Comparison of ENCODE assay signal across 8 cellular contexts in the genomic region with DNA sequence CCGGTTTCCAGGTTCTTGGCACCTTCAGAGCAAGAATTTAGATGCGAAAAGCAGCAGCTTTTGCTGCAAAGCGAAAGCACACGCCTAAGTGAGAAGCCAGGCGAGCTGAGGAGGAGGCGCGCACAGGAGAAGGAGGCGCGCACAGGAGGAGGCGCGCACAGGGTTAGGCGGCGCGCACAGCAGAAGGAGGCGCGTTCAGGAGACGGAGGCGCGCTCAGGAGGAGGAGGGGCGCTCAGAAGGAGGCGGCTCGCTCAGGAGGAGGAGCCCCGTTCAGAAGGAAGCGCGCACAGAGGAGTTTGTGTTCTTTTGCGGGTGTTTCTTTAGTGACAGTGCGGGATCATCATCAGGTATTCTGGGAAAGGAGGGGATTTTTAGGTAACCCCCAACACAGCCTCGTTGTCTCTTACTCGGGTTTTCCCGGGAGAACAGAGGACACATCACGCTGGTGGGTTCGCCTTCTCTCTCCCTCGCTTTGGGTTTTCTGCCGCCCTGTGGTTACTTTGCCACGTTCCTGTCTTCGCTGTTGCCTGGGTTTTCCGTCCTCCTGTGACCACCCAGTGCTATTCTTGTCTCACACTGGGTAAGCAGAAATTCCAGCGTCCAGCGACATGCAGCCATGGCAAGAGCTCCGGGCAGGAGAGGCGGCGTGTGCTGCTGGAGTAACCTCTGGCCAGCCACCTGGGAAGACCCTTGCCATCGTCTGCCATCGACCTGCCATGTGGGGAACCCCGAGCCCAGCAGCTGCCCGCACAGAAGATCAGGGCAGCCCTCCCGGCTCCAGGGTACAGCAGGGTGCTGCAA. TPM values are rescaled to one million over a fixed set of nuclear protein-coding genes. Genes with fewer than 3 reads are reported as not detected.
DNase-seq lines count a peak whose midpoint lies in the region; ATAC-seq, FAIRE-seq and TF ChIP-seq lines count a peak whose summit lies in the region.

No MANE protein-coding gene starts in this region.

- H3K79me2 ChIP-seq in astrocyte (ENCODE audit: insufficient read depth, low read length) = no peaks in the 10 kb centered on the region

- H3K9me3 ChIP-seq in astrocyte (ENCODE audit: insufficient read depth, low read depth, low read length) = no peaks in the 10 kb centered on the region

- peak overlapping the region; percentile 69 for H3K27ac Mint-ChIP-seq in T-helper 1 cell treated with Interleukin-12 subunit alpha and Interleukin-12 subunit beta and Interleukin-4 antibody, amounts not matched to agents 30 μg/mL and 1 μg/mL, for 36 hours
- H3K27ac Mint-ChIP-seq in astrocyte (ENCODE audit: unreplicated experiment) = no peak overlapping the region

- H3K27me3 Mint-ChIP-seq in T-helper 1 cell treated with Interleukin-12 subunit alpha and Interleukin-12 subunit beta and Interleukin-4 antibody, amounts not matched to agents 30 μg/mL and 1 μg/mL, for 36 hours (ENCODE audit: low read depth) = no peaks in the 10 kb centered on the region
- H3K27me3 Mint-ChIP-seq in astrocyte (ENCODE audit: low read depth, unreplicated experiment) = no peaks in the 10 kb centered on the region

- peaks cover 12% of the 10 kb centered on the region for H3K4me1 Mint-ChIP-seq in T-helper 1 cell treated with Interleukin-12 subunit alpha and Interleukin-12 subunit beta and Interleukin-4 antibody, amounts not matched to agents 30 μg/mL and 1 μg/mL, for 36 hours (ENCODE audit: low read depth)
- peaks cover 4% of the 10 kb centered on the region for H3K4me1 Mint-ChIP-seq in astrocyte (ENCODE audit: low read depth, unreplicated experiment)

- peak overlapping the region; percentile 87 for H3K4me2 ChIP-seq in astrocyte (ENCODE audit: low read length)

- peaks cover 9% of the 10 kb centered on the region for H3K36me3 ChIP-seq in astrocyte (ENCODE audit: insufficient read depth, low read length)

- no peaks in the 10 kb centered on the region for H3K36me3 Mint-ChIP-seq in T-helper 1 cell treated with Interleukin-12 subunit alpha and Interleukin-12 subunit beta and Interleukin-4 antibody, amounts not matched to agents 30 μg/mL and 1 μg/mL, for 36 hours (ENCODE audit: low read depth)
- H3K36me3 Mint-ChIP-seq in astrocyte (ENCODE audit: low read depth, unreplicated experiment) = peaks cover 38% of the 10 kb centered on the region

- no peaks in the 10 kb centered on the region for H4K20me1 ChIP-seq in astrocyte (ENCODE audit: insufficient read depth, low read length)

- DNase-seq in NK-92 treated with Interleukin-12 subunit alpha and Interleukin-12 subunit beta, amount 100 ng/mL, for 24 hours (lab: John Stamatoyannopoulos, UW) = peak; percentile 40
- DNase-seq in NK-92 (lab: John Stamatoyannopoulos, UW; ENCODE audit: unreplicated experiment) = no peak
- DNase-seq in astrocyte (ENCODE audit: low read depth) = peak; percentile 69
- peak in 39 of 51 donors; percentile 10 to 72 (median 42) for DNase-seq in hypothalamus (lab: John Stamatoyannopoulos, UW)
- peak; percentile 39 for DNase-seq in smooth muscle cell of the brain vasculature (ENCODE audit: low read depth, low spot score)
- no peak for DNase-seq in NCI-H446 (lab: John Stamatoyannopoulos, UW)

- peak overlapping the region; percentile 89 for H2AFZ ChIP-seq in astrocyte (ENCODE audit: low read depth, low read length)

- peaks cover 5% of the 10 kb centered on the region for H3K4me1 ChIP-seq in astrocyte (ENCODE audit: insufficient read depth, low read length)

- H3K4me3 Mint-ChIP-seq in T-helper 1 cell treated with Interleukin-12 subunit alpha and Interleukin-12 subunit beta and Interleukin-4 antibody, amounts not matched to agents 30 μg/mL and 1 μg/mL, for 36 hours = peak overlapping the region; percentile 91
- no peak overlapping the region for H3K4me3 Mint-ChIP-seq in astrocyte (ENCODE audit: unreplicated experiment)

- H3K9ac ChIP-seq in astrocyte (ENCODE audit: low read length) = peak overlapping the region; percentile 83

- no peaks in the 10 kb centered on the region for H3K9me3 Mint-ChIP-seq in T-helper 1 cell treated with Interleukin-12 subunit alpha and Interleukin-12 subunit beta and Interleukin-4 antibody, amounts not matched to agents 30 μg/mL and 1 μg/mL, for 36 hours
- peaks cover 2% of the 10 kb centered on the region for H3K9me3 Mint-ChIP-seq in astrocyte (ENCODE audit: unreplicated experiment)

- peak overlapping the region; percentile 60 for H3K27ac ChIP-seq in astrocyte (ENCODE audit: low read depth, low read length)

- FAIRE-seq in astrocyte (lab: Jason Lieb, UNC) = no peak

- TF ChIP-seq CTCF in astrocyte (IDR thresholded peaks at IDR 0.05; ENCODE audit: insufficient read depth, low read depth, low read length) = peak; percentile 17

- ATAC-seq in HG03139 (IDR thresholded peaks at IDR 0.05; ENCODE audit: unreplicated experiment) = peak; percentile 90

- H3K4me3 ChIP-seq in astrocyte (ENCODE audit: insufficient read depth, low read depth, low read length) = peak overlapping the region; percentile 69

- no peaks in the 10 kb centered on the region for H3K27me3 ChIP-seq in astrocyte (ENCODE audit: insufficient read depth, low read length)

RNA-seq across cellular contexts. Expression of a gene that starts 47.0 kb away (rescaled TPM):
- total RNA-seq in astrocyte = 28.7 and 31.2 TPM in 2 replicates

RNA-seq across cellular contexts. Expression of a gene that starts 47.1 kb away (rescaled TPM):
- total RNA-seq in astrocyte = 34.6 and 37.7 TPM in 2 replicates

Comparison
In these comparisons a context has a peak if more than half of its experiments do, and no peak if none do; other contexts are left out.
1. DNase-seq: peak in NK-92 treated with Interleukin-12 subunit alpha and Interleukin-12 subunit beta, amount 100 ng/mL, for 24 hours (single experiment), astrocyte (single experiment), hypothalamus (39 of 51) and smooth muscle cell of the brain vasculature (single experiment); none in NK-92 (single experiment) and NCI-H446 (0 of 2).